ENCODE assay signal across 24 cellular contexts in the genomic region with DNA sequence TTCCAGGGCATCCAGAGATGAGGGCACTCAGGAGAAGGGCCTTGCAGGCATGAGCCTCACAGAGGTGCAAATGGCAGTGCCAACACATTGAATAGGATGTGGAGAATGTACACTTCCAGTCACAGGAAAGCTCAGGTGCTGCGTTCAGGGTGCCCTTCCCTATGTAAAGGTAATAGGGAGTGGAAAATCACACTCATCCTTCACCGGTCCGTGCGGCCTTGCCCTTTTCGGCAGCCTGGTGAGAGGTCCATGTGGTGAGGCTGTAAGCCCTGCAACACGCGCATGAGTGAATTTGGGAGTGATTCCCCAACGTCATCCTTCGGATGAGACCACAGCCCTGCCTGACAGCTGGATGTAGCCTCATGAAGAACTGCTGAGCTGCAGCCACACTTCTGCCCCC.
"Had no signal": no experiment of that assay in that cellular context is flagged by ENCODE, and none has a peak within 500 bp of the region (broad histone marks: within the 10 kb centered on the region; RNA-seq: fewer than 3 reads in every experiment).

No MANE protein-coding gene starts in this region.

- H3K36me3 ChIP-seq: colonic mucosa, esophagus squamous epithelium, gastrocnemius medialis, heart right ventricle, left lung, lower lobe of right lung had no signal

- H3K4me3 ChIP-seq: colonic mucosa, esophagus squamous epithelium, gastrocnemius medialis, heart right ventricle, left lung, lower lobe of right lung, mucosa of descending colon had no signal

- H3K9me3 Mint-ChIP-seq: dendritic cell treated with granulocyte-macrophage colony-stimulating factor and Interleukin-4, amounts not matched to agents 40 ng/mL and 50 ng/mL, for 4 days; effector memory CD8-positive, alpha-beta T cell; endodermal cell; mesothelial cell of epicardium; naive B cell had no signal

- ATAC-seq: effector memory CD8-positive, alpha-beta T cell; esophagus mucosa; gastrocnemius medialis; heart right ventricle; left cardiac atrium; left lung; left ventricle myocardium superior; lower lobe of right lung; mucosa of descending colon had no signal

- H3K27me3 ChIP-seq: colonic mucosa, gastrocnemius medialis had no signal

- H3K4me1 ChIP-seq: colonic mucosa had no signal

- H3K27ac Mint-ChIP-seq: dendritic cell treated with granulocyte-macrophage colony-stimulating factor and Interleukin-4, amounts not matched to agents 40 ng/mL and 50 ng/mL, for 4 days; effector memory CD8-positive, alpha-beta T cell; endodermal cell; mesothelial cell of epicardium had no signal

- DNase-seq: colonic mucosa; cortex of kidney; effector CD8-positive, alpha-beta T cell; effector memory CD8-positive, alpha-beta T cell; endodermal cell; erythroblast; esophagus squamous epithelium; foreskin fibroblast; foreskin melanocyte; gastrocnemius medialis; glutamatergic neuron; heart right ventricle; hippocampal formation; left cardiac atrium; left lung; left ventricle myocardium superior; lower lobe of right lung; mesenchymal stem cell; mucosa of descending colon; naive B cell had no signal

- H3K27ac ChIP-seq: colonic mucosa, epithelial cell of prostate, esophagus squamous epithelium, gastrocnemius medialis, heart right ventricle, left lung, lower lobe of right lung had no signal

- H3K4me3 Mint-ChIP-seq: dendritic cell treated with granulocyte-macrophage colony-stimulating factor and Interleukin-4, amounts not matched to agents 40 ng/mL and 50 ng/mL, for 4 days; effector memory CD8-positive, alpha-beta T cell; endodermal cell; mesothelial cell of epicardium; naive B cell had no signal

- H3K9me3 ChIP-seq: colonic mucosa, esophagus squamous epithelium, gastrocnemius medialis, heart right ventricle, left lung, lower lobe of right lung, mucosa of descending colon had no signal

- H3K36me3 Mint-ChIP-seq: mesothelial cell of epicardium had no signal
